1 cellular context compared by ENCODE assay signal in the genomic region with DNA sequence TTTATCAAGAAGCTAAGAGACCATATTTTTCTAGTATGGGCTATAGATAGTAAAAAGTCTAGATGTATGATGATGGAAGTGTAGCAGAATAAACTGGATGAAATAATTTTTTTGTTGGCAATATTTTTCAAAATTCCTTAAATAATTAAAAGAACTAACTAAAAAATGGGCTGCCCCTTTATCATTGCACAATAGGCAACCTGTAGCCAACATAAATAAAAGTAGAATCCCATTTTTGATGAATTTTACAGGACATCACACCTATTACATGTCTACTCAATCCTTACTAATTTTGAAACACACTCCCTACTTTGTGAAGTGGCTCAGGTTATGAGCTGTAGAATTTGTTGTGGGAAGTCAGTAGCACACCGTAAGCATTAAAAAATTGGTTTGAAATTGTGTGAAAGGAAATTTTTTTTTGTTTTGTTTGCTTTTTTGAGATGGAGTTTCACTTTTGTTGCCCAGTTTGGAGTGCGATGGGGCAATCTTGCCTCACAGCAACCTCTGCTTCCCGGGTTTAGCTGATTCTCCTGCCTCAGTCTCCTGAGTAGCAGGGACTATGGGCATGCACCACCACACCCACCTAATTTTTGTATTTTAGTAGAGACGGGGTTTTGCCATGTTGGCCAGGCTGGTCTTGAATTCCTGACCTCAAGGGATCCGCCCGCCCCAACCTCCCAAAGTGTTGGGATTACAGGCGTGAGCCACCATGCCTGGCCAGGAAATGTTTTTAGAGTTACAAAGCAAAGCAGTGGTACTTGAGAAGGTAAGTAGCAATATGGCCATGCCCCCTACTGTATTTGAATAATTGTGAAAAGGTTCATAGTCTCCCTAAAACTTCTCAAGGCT.
TF ChIP-seq lines count a peak whose summit lies in the region.

No MANE protein-coding gene starts in this region.

TF ChIP-seq in HepG2, 621 proteins besides CTCF, POLR2A, EP300 and RAD21:
- TF ChIP-seq NR2F1 (CRISPR knock-in tag; IDR thresholded peaks at IDR 0.05) = no peak
- no peak for TF ChIP-seq HMG20B (CRISPR knock-in tag; conservative IDR thresholded peaks at IDR 0.05)
- no peak for TF ChIP-seq ZNF7 (CRISPR knock-in tag; IDR thresholded peaks at IDR 0.05)
- TF ChIP-seq, protein P1, sequence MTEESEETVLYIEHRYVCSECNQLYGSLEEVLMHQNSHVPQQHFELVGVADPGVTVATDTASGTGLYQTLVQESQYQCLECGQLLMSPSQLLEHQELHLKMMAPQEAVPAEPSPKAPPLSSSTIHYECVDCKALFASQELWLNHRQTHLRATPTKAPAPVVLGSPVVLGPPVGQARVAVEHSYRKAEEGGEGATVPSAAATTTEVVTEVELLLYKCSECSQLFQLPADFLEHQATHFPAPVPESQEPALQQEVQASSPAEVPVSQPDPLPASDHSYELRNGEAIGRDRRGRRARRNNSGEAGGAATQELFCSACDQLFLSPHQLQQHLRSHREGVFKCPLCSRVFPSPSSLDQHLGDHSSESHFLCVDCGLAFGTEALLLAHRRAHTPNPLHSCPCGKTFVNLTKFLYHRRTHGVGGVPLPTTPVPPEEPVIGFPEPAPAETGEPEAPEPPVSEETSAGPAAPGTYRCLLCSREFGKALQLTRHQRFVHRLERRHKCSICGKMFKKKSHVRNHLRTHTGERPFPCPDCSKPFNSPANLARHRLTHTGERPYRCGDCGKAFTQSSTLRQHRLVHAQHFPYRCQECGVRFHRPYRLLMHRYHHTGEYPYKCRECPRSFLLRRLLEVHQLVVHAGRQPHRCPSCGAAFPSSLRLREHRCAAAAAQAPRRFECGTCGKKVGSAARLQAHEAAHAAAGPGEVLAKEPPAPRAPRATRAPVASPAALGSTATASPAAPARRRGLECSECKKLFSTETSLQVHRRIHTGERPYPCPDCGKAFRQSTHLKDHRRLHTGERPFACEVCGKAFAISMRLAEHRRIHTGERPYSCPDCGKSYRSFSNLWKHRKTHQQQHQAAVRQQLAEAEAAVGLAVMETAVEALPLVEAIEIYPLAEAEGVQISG (CRISPR knock-in tag; IDR thresholded peaks at IDR 0.05) = no peak
- no peak for TF ChIP-seq ZSCAN25 (CRISPR knock-in tag; IDR thresholded peaks at IDR 0.05)
- TF ChIP-seq TAF15 (IDR thresholded peaks at IDR 0.05; ENCODE audit: low read depth, low read length, poor library complexity, severe bottlenecking) = no peak
- no peak for TF ChIP-seq RCOR2 (CRISPR knock-in tag; IDR thresholded peaks at IDR 0.05)
- TF ChIP-seq CCAR2 (optimal IDR thresholded peaks at IDR 0.05; ENCODE audit: low read depth, low read length) = no peak
- no peak for TF ChIP-seq PPARG (CRISPR knock-in tag; conservative IDR thresholded peaks at IDR 0.05)
- no peak for TF ChIP-seq ZFP36L2 (CRISPR knock-in tag; IDR thresholded peaks at IDR 0.05)
- TF ChIP-seq, protein P2, sequence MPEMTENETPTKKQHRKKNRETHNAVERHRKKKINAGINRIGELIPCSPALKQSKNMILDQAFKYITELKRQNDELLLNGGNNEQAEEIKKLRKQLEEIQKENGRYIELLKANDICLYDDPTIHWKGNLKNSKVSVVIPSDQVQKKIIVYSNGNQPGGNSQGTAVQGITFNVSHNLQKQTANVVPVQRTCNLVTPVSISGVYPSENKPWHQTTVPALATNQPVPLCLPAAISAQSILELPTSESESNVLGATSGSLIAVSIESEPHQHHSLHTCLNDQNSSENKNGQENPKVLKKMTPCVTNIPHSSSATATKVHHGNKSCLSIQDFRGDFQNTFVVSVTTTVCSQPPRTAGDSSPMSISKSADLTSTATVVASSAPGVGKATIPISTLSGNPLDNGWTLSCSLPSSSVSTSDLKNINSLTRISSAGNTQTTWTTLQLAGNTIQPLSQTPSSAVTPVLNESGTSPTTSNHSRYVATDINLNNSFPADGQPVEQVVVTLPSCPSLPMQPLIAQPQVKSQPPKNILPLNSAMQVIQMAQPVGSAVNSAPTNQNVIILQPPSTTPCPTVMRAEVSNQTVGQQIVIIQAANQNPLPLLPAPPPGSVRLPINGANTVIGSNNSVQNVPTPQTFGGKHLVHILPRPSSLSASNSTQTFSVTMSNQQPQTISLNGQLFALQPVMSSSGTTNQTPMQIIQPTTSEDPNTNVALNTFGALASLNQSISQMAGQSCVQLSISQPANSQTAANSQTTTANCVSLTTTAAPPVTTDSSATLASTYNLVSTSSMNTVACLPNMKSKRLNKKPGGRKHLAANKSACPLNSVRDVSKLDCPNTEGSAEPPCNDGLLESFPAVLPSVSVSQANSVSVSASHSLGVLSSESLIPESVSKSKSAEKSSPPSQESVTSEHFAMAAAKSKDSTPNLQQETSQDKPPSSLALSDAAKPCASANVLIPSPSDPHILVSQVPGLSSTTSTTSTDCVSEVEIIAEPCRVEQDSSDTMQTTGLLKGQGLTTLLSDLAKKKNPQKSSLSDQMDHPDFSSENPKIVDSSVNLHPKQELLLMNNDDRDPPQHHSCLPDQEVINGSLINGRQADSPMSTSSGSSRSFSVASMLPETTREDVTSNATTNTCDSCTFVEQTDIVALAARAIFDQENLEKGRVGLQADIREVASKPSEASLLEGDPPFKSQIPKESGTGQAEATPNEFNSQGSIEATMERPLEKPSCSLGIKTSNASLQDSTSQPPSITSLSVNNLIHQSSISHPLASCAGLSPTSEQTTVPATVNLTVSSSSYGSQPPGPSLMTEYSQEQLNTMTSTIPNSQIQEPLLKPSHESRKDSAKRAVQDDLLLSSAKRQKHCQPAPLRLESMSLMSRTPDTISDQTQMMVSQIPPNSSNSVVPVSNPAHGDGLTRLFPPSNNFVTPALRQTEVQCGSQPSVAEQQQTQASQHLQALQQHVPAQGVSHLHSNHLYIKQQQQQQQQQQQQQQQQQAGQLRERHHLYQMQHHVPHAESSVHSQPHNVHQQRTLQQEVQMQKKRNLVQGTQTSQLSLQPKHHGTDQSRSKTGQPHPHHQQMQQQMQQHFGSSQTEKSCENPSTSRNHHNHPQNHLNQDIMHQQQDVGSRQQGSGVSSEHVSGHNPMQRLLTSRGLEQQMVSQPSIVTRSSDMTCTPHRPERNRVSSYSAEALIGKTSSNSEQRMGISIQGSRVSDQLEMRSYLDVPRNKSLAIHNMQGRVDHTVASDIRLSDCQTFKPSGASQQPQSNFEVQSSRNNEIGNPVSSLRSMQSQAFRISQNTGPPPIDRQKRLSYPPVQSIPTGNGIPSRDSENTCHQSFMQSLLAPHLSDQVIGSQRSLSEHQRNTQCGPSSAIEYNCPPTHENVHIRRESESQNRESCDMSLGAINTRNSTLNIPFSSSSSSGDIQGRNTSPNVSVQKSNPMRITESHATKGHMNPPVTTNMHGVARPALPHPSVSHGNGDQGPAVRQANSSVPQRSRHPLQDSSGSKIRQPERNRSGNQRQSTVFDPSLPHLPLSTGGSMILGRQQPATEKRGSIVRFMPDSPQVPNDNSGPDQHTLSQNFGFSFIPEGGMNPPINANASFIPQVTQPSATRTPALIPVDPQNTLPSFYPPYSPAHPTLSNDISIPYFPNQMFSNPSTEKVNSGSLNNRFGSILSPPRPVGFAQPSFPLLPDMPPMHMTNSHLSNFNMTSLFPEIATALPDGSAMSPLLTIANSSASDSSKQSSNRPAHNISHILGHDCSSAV (CRISPR knock-in tag; IDR thresholded peaks at IDR 0.05; ENCODE audit: borderline replicate concordance) = no peak
- no peak for TF ChIP-seq SP140L (CRISPR knock-in tag; IDR thresholded peaks at IDR 0.05; ENCODE audit: borderline replicate concordance)
- TF ChIP-seq FLYWCH1 (CRISPR knock-in tag; IDR thresholded peaks at IDR 0.05) = no peak
- no peak for TF ChIP-seq IKZF4 (CRISPR knock-in tag; IDR thresholded peaks at IDR 0.05; ENCODE audit: borderline replicate concordance, low read depth, not compliant biosample characterization)
- TF ChIP-seq SSRP1 (CRISPR knock-in tag; IDR thresholded peaks at IDR 0.05) = no peak
